ENCODE assay signal across 9 cellular contexts in the genomic region with DNA sequence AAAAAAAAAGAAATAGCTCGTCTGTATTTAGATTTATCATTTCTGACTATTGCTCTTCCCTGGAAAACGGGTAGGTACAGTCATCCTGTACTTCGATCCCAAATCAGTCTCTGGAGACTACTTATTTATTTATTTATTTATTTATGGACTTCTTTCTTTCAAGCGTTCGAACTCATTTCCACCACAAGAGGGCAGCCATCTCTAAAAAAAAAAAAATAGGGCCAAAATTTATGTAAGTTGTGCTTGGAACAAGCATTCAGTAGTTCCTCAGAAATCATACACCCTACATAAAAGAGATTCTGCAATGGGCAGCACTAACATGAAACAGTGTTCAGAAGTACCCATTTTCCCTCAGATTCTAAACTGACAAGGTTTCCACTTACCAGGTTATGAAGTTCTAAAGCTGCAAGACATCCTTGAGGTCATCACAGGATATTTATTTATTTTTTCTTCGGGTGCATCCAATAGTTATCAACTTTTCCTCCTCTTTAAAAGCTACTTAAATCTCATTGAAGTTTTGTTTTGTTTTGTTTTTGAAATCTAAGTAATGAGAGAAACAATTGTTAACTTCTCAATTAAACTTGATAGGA. TPM values are rescaled to one million over a fixed set of nuclear protein-coding genes. Genes with fewer than 3 reads are reported as not detected.
A peak's percentile ranks its signal among the peaks of the same experiment; 100 is the strongest.
DNase-seq lines count a peak whose midpoint lies in the region; ATAC-seq and TF ChIP-seq lines count a peak whose summit lies in the region.
"Had no signal": no experiment of that assay in that cellular context is flagged by ENCODE, and none has a peak within 500 bp of the region (broad histone marks: within the 10 kb centered on the region; RNA-seq: fewer than 3 reads in every experiment).

No MANE protein-coding gene starts in this region.

- ATAC-seq in thoracic aorta (ENCODE audit: insufficient number of reproducible peaks, low FRiP score, low read depth) (no peak), GM21381 (IDR thresholded peaks at IDR 0.05; ENCODE audit: unreplicated experiment) (no peak)

- peaks cover 0 to 13% of the 10 kb centered on the region in 2 donors for H3K4me1 ChIP-seq in thoracic aorta (ENCODE audit: control insufficient read depth in 1 of 2, low read depth in 2 of 2)

- TF ChIP-seq CTCF in thoracic aorta (IDR thresholded peaks at IDR 0.05), result peak; percentile 59

- H3K4me3 ChIP-seq in thoracic aorta, result no peak overlapping the region
- H3K4me3 ChIP-seq: BLaER1 had no signal

- H3K9me3 ChIP-seq in thoracic aorta, result no peaks in the 10 kb centered on the region

- DNase-seq in NCI-H524 (lab: John Stamatoyannopoulos, UW) (peak; percentile 6 to 62), NCI-H524 treated with DMSO at 0.1 percent for 48 hours (lab: John Stamatoyannopoulos, UW) (no peak), NCI-H1417 treated with DMSO at 0.1 percent for 48 hours (lab: John Stamatoyannopoulos, UW) (peak; percentile 47), SW 1271 (lab: John Stamatoyannopoulos, UW) (peak; percentile 47 to 79), hepatic stellate cell (ENCODE audit: low spot score) (peak; percentile 22), thoracic aorta (ENCODE audit: low spot score) (no peak), NCI-H226 (no peak)

- H3K27ac ChIP-seq in thoracic aorta, result no peak overlapping the region
- H3K27ac ChIP-seq: BLaER1 had no signal

- H3K36me3 ChIP-seq in thoracic aorta, result no peaks in the 10 kb centered on the region
- H3K36me3 ChIP-seq: BLaER1 had no signal

- H3K27me3 ChIP-seq in thoracic aorta (replicated peaks; ENCODE audit: insufficient read depth), result no peaks in the 10 kb centered on the region

RNA-seq across cellular contexts. Expression of a gene that starts 1.9 kb away (rescaled TPM):
- 10 to 100 TPM in 1 of 2 donors, 1 to 10 TPM in 1; 8.3 to 10.4 TPM for total RNA-seq in thoracic aorta

Comparison
In these comparisons a context has a peak if more than half of its experiments do, and no peak if none do; other contexts are left out.
1. DNase-seq: peak in NCI-H524 (2 of 2), NCI-H1417 treated with DMSO at 0.1 percent for 48 hours (single experiment), SW 1271 (2 of 2) and hepatic stellate cell (single experiment); none in NCI-H524 treated with DMSO at 0.1 percent for 48 hours (single experiment), thoracic aorta (single experiment) and NCI-H226 (single experiment).